ENCODE assay signal across 11 cellular contexts in the genomic region with DNA sequence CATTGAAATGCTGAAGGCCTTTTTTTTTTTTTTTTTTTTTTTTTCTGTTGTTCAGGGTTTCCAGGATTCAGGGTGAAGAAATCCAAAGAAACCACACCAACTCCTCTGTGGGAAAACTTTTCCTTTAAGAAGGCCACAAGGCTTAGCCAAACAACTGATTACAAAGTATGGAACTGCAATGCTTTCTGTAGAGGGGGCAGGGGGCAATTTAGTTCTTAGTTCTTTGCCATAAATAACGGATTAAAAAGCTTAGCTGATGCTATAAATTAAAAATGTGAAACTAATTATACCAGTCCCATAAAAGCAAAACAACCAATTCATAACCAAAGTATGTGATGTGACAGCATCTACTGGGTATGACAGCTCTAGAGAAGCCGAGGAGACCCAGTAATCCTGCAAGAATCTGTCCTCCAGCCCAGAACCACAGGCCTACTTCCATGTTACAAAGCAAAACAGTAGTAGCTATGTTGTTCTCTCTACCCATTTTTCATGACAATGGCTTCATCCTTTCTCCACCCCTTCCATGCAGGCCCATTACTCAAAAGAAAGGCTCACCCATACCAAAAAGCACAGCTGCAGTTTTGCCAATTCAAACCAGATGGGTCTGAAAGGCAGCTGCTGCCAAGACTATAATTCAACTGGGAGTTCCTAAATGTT.
DNase-seq lines count a peak whose midpoint lies in the region; ATAC-seq and TF ChIP-seq lines count a peak whose summit lies in the region.
"Had no signal": no experiment of that assay in that cellular context is flagged by ENCODE, and none has a peak within 500 bp of the region (broad histone marks: within the 10 kb centered on the region; RNA-seq: fewer than 3 reads in every experiment).

No MANE protein-coding gene starts in this region.

- intact Hi-C loops in tibial artery (cut with DNase I; ENCODE audit: low total_unique reads), result no loop called here

- H3K4me1 ChIP-seq in right atrium auricular region, result no peaks in the 10 kb centered on the region
- peaks cover 0 to 44% (median 31%) of the 10 kb centered on the region in 4 donors for H3K4me1 ChIP-seq in tibial artery

- H3K27ac ChIP-seq in right atrium auricular region (peak overlapping the region; percentile 12 to 39), tibial artery (peak overlapping the region; percentile 47 to 74)
- H3K27ac ChIP-seq: neural progenitor cell had no signal

- peak; percentile 92 for DNase-seq in HFF-Myc (ENCODE audit: extremely low read depth, low read depth)
- DNase-seq in amniotic stem cell (lab: John Stamatoyannopoulos, UW), result peak; percentile 75
- DNase-seq in right atrium auricular region (ENCODE audit: low spot score), result no peak
- peak in 1 of 2 donors; percentile 39 for DNase-seq in tibial artery
- no peak for DNase-seq in NCI-H2029 treated with DMSO at 0.1 percent for 48 hours (lab: John Stamatoyannopoulos, UW)
- no peak for DNase-seq in activated CD4-positive, CD25-positive, alpha-beta regulatory T cell treated with anti-CD3 and anti-CD28 coated beads, Interleukin-2, amount 50 U/mL, for 72 hours
- DNase-seq: activated CD4-positive, alpha-beta T cell treated with anti-CD3 and anti-CD28 coated beads for 36 hours; NCI-H510A treated with DMSO at 0.1 percent for 48 hours; stimulated activated naive CD4-positive, alpha-beta T cell treated with Interleukin-2 at 50 U/mL for 16 hours had no signal

- no peak for TF ChIP-seq CTCF in HFF-Myc (IDR thresholded peaks at IDR 0.05; ENCODE audit: low read depth, low read length, missing control alignments)
- TF ChIP-seq CTCF in right atrium auricular region (IDR thresholded peaks at IDR 0.05), result no peak
- TF ChIP-seq CTCF in tibial artery (IDR thresholded peaks at IDR 0.05), result no peak

- H3K27me3 ChIP-seq in right atrium auricular region (no peaks in the 10 kb centered on the region), tibial artery (no peaks in the 10 kb centered on the region)
- H3K27me3 ChIP-seq: neural progenitor cell had no signal

- ATAC-seq in GM18858 (IDR thresholded peaks at IDR 0.05; ENCODE audit: unreplicated experiment), result no peak
- ATAC-seq: activated CD4-positive, alpha-beta T cell treated with anti-CD3 and anti-CD28 coated beads for 36 hours had no signal

- H3K4me3 ChIP-seq in HFF-Myc (replicated peaks; ENCODE audit: low read depth, low read length) (no peak overlapping the region), right atrium auricular region (no peak overlapping the region), tibial artery (no peak overlapping the region)
- H3K4me3 ChIP-seq: neural progenitor cell had no signal

- no peaks in the 10 kb centered on the region for H3K9me3 ChIP-seq in right atrium auricular region
- no peaks in the 10 kb centered on the region for H3K9me3 ChIP-seq in tibial artery

- H3K36me3 ChIP-seq in right atrium auricular region, result no peaks in the 10 kb centered on the region
- no peaks in the 10 kb centered on the region for H3K36me3 ChIP-seq in tibial artery
- H3K36me3 ChIP-seq: neural progenitor cell had no signal

Comparison
In these comparisons a context has a peak if more than half of its experiments do, and no peak if none do; other contexts are left out.
1. DNase-seq: peak in HFF-Myc (single experiment) and amniotic stem cell (single experiment); none in right atrium auricular region (single experiment), NCI-H2029 treated with DMSO at 0.1 percent for 48 hours (single experiment) and activated CD4-positive, CD25-positive, alpha-beta regulatory T cell treated with anti-CD3 and anti-CD28 coated beads, Interleukin-2, amount 50 U/mL, for 72 hours (single experiment).